Comparison of ENCODE assay signal across 8 cellular contexts in the genomic region with DNA sequence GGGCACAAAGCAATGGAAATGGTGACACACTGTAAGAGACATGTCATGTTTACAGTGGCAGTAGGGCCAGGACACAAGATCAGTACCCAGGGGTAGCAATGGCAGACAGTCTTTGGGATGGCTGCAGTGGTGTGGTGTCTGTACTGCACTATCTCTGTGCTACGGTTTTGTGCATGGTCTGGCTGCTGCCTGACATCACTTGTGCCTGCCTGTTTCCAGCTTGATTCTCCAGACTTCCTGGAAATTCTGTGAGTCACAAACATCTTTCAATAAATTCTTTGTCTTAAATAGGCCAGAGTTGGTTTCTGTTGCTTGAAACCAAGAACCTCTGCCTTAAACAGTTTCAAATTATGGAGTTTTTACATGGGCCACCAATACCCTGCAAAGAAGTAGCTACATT.
DNase-seq lines count a peak whose midpoint lies in the region; ATAC-seq and TF ChIP-seq lines count a peak whose summit lies in the region.
"Had no signal": no experiment of that assay in that cellular context is flagged by ENCODE, and none has a peak within 500 bp of the region (broad histone marks: within the 10 kb centered on the region; RNA-seq: fewer than 3 reads in every experiment).

No MANE protein-coding gene starts in this region.

- DNase-seq in HFF-Myc (ENCODE audit: extremely low read depth, low read depth) (peak; percentile 29), Right ventricle myocardium superior (peak; percentile 43), smooth muscle cell (lab: John Stamatoyannopoulos, UW; ENCODE audit: unreplicated experiment) (no peak)
- DNase-seq in activated naive CD8-positive, alpha-beta T cell treated with anti-CD3 and anti-CD28 coated beads, Interleukin-2, amount 50 U/mL, for 24 hours: peak; percentile 16
- DNase-seq in effector memory CD4-positive, alpha-beta T cell: no peak
- DNase-seq: NCI-H2171 treated with DMSO at 0.1 percent for 48 hours had no signal

- peak overlapping the region; percentile 81 for H3K27ac Mint-ChIP-seq in activated naive CD8-positive, alpha-beta T cell treated with anti-CD3 and anti-CD28 coated beads, Interleukin-2, amount 50 U/mL, for 24 hours

- peaks cover 10% of the 10 kb centered on the region for H3F3A ChIP-seq in smooth muscle cell (ENCODE audit: low read depth)

- no peaks in the 10 kb centered on the region for H3K27me3 Mint-ChIP-seq in activated naive CD8-positive, alpha-beta T cell treated with anti-CD3 and anti-CD28 coated beads, Interleukin-2, amount 50 U/mL, for 24 hours

- peak overlapping the region; percentile 56 for H3K9ac ChIP-seq in smooth muscle cell (ENCODE audit: low read depth)

- H3K79me2 ChIP-seq in smooth muscle cell (ENCODE audit: low read depth): peaks cover 8% of the 10 kb centered on the region

- no peaks in the 10 kb centered on the region for H3K9me3 ChIP-seq in smooth muscle cell (replicated peaks; ENCODE audit: low read depth)
- no peaks in the 10 kb centered on the region for H3K9me3 ChIP-seq in effector memory CD4-positive, alpha-beta T cell (ENCODE audit: control insufficient read depth, low read length)

- H3K36me3 Mint-ChIP-seq in activated naive CD8-positive, alpha-beta T cell treated with anti-CD3 and anti-CD28 coated beads, Interleukin-2, amount 50 U/mL, for 24 hours (ENCODE audit: low read depth): peaks cover 16% of the 10 kb centered on the region

- H3K27me3 ChIP-seq in smooth muscle cell (ENCODE audit: low read depth): no peaks in the 10 kb centered on the region
- H3K27me3 ChIP-seq in effector memory CD4-positive, alpha-beta T cell (replicated peaks; ENCODE audit: control insufficient read depth, insufficient read depth, low read length, poor library complexity, severe bottlenecking): no peaks in the 10 kb centered on the region

- peaks cover 9% of the 10 kb centered on the region for H3K9me3 Mint-ChIP-seq in activated naive CD8-positive, alpha-beta T cell treated with anti-CD3 and anti-CD28 coated beads, Interleukin-2, amount 50 U/mL, for 24 hours

- H3K4me3 ChIP-seq in HFF-Myc (replicated peaks; ENCODE audit: low read depth, low read length): no peak overlapping the region
- no peak overlapping the region for H3K4me3 ChIP-seq in smooth muscle cell
- H3K4me3 ChIP-seq in effector memory CD4-positive, alpha-beta T cell (ENCODE audit: insufficient read depth, low read depth, low read length, poor library complexity, severe bottlenecking): no peak overlapping the region

- no peak overlapping the region for H2AFZ ChIP-seq in smooth muscle cell (ENCODE audit: low read depth)

- ATAC-seq in activated naive CD8-positive, alpha-beta T cell treated with anti-CD3 and anti-CD28 coated beads, Interleukin-2, amount 50 U/mL, for 24 hours: peak; percentile 80
- ATAC-seq in Right ventricle myocardium superior (ENCODE audit: poor library complexity) (peak; percentile 78), HG03469 (IDR thresholded peaks at IDR 0.05; ENCODE audit: unreplicated experiment) (no peak), GM21825 (IDR thresholded peaks at IDR 0.05; ENCODE audit: unreplicated experiment) (no peak)

- H3K4me1 ChIP-seq in smooth muscle cell (ENCODE audit: low read depth): peaks cover 12% of the 10 kb centered on the region
- H3K4me1 ChIP-seq in effector memory CD4-positive, alpha-beta T cell (ENCODE audit: control insufficient read depth, insufficient read depth, low read length, poor library complexity, severe bottlenecking): no peaks in the 10 kb centered on the region

- H3K4me2 ChIP-seq in smooth muscle cell: peak overlapping the region; percentile 61

- peak overlapping the region; percentile 90 for H3K27ac ChIP-seq in smooth muscle cell (ENCODE audit: low read depth)
- no peak overlapping the region for H3K27ac ChIP-seq in effector memory CD4-positive, alpha-beta T cell (ENCODE audit: insufficient read depth, low read length, poor library complexity, severe bottlenecking)

- H3K4me3 Mint-ChIP-seq in activated naive CD8-positive, alpha-beta T cell treated with anti-CD3 and anti-CD28 coated beads, Interleukin-2, amount 50 U/mL, for 24 hours: no peak overlapping the region

- H4K20me1 ChIP-seq in smooth muscle cell (ENCODE audit: low read depth): no peaks in the 10 kb centered on the region

- peaks cover 52% of the 10 kb centered on the region for H3K4me1 Mint-ChIP-seq in activated naive CD8-positive, alpha-beta T cell treated with anti-CD3 and anti-CD28 coated beads, Interleukin-2, amount 50 U/mL, for 24 hours

- no peaks in the 10 kb centered on the region for H3K36me3 ChIP-seq in smooth muscle cell (ENCODE audit: low read depth)
- no peaks in the 10 kb centered on the region for H3K36me3 ChIP-seq in effector memory CD4-positive, alpha-beta T cell (ENCODE audit: control insufficient read depth, insufficient read depth, low read length)

- WGBS in smooth muscle cell (ENCODE audit: low lambda C conversion rate): 8% methylated on average over 1 of the region's 1 CpG

- no peak for TF ChIP-seq CTCF in HFF-Myc (IDR thresholded peaks at IDR 0.05; ENCODE audit: low read depth, low read length, missing control alignments)
- TF ChIP-seq CTCF in smooth muscle cell (IDR thresholded peaks at IDR 0.05; ENCODE audit: borderline replicate concordance, insufficient read depth, poor library complexity, severe bottlenecking): no peak

- intact Hi-C loops in Right ventricle myocardium superior (cut with DNase I): no loop called here

Comparison
In these comparisons a context has a peak if more than half of its experiments do, and no peak if none do; other contexts are left out.
1. DNase-seq: peak in HFF-Myc (single experiment), activated naive CD8-positive, alpha-beta T cell treated with anti-CD3 and anti-CD28 coated beads, Interleukin-2, amount 50 U/mL, for 24 hours (single experiment) and Right ventricle myocardium superior (single experiment); none in smooth muscle cell (single experiment) and effector memory CD4-positive, alpha-beta T cell (0 of 3).
2. ATAC-seq: peak in activated naive CD8-positive, alpha-beta T cell treated with anti-CD3 and anti-CD28 coated beads, Interleukin-2, amount 50 U/mL, for 24 hours (single experiment) and Right ventricle myocardium superior (single experiment); none in HG03469 (single experiment) and GM21825 (single experiment).